ENCODE assay signal across 2 cellular contexts in the genomic region with DNA sequence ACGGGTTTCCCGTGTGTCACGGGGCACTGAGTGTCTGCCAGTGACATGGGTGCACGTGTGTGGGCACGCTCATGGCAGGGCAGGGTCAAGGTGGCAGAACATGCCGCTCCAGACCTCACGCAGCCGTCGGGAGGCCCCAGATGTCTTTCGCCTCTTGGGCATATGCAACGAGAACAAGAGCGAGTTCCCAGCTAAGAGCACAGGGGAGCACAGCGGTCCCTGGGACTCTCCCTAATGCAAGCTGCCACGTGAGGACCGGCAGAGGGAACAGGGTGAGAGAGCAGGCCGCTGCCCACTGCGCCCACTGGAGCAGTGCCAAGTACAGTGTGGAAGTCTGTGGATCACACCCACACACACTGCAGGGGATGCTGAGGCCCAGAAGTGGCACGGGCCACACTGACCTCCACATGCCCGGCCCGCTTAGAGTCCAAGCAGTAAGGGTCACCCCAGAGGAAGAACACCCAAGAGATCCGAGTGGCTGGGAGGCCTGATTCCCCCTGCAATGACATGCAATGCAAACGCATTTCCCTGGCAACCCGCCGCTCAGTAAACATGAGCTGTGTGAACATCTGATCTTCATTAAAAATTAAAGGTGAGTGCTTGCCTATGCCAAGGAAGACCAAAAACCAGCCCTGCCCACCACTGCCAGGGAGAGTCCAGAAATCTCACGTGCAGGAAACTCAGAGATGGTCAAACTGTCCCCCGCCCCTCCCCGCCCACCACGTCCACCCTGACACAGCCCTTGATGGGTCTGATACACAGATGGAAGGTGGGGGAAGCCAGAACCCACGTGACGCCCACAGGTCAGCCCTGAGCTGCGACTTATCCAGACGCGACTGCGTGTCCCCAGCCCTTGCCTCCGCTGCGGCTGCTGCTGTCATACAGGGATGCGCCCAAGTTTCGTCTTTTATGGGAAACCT.
TF ChIP-seq lines count a peak whose summit lies in the region.

No MANE protein-coding gene starts in this region.

TF ChIP-seq in GM12878, 131 proteins besides CTCF, POLR2A, EP300 and RAD21:
- TF ChIP-seq BHLHE40 (IDR thresholded peaks at IDR 0.05; ENCODE audit: borderline replicate concordance in 1 of 2, low read depth in 2 of 2, low read length in 1 of 2) (peak in 1 of 2 experiments; percentile 11; a peak in 1 of 4 replicates), RB1 (IDR thresholded peaks at IDR 0.05; ENCODE audit: borderline replicate concordance) (no peak)
- TF ChIP-seq, protein P1, sequence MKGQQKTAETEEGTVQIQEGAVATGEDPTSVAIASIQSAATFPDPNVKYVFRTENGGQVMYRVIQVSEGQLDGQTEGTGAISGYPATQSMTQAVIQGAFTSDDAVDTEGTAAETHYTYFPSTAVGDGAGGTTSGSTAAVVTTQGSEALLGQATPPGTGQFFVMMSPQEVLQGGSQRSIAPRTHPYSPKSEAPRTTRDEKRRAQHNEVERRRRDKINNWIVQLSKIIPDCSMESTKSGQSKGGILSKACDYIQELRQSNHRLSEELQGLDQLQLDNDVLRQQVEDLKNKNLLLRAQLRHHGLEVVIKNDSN (IDR thresholded peaks at IDR 0.05; ENCODE audit: borderline replicate concordance, extremely low read length, insufficient read depth, low read depth, low read length): peak; percentile 47

TF ChIP-seq in HepG2, 621 proteins besides CTCF, POLR2A, EP300 and RAD21:
- TF ChIP-seq ZNF674 (CRISPR knock-in tag; IDR thresholded peaks at IDR 0.05; ENCODE audit: low read depth) (no peak), KDM1A (CRISPR knock-in tag; IDR thresholded peaks at IDR 0.05) (no peak), TMF1 (CRISPR knock-in tag; IDR thresholded peaks at IDR 0.05; ENCODE audit: low read depth) (no peak)
- TF ChIP-seq, protein P2, sequence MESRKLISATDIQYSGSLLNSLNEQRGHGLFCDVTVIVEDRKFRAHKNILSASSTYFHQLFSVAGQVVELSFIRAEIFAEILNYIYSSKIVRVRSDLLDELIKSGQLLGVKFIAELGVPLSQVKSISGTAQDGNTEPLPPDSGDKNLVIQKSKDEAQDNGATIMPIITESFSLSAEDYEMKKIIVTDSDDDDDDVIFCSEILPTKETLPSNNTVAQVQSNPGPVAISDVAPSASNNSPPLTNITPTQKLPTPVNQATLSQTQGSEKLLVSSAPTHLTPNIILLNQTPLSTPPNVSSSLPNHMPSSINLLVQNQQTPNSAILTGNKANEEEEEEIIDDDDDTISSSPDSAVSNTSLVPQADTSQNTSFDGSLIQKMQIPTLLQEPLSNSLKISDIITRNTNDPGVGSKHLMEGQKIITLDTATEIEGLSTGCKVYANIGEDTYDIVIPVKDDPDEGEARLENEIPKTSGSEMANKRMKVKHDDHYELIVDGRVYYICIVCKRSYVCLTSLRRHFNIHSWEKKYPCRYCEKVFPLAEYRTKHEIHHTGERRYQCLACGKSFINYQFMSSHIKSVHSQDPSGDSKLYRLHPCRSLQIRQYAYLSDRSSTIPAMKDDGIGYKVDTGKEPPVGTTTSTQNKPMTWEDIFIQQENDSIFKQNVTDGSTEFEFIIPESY (CRISPR knock-in tag; IDR thresholded peaks at IDR 0.05): peak; percentile 66
- TF ChIP-seq, protein P3, sequence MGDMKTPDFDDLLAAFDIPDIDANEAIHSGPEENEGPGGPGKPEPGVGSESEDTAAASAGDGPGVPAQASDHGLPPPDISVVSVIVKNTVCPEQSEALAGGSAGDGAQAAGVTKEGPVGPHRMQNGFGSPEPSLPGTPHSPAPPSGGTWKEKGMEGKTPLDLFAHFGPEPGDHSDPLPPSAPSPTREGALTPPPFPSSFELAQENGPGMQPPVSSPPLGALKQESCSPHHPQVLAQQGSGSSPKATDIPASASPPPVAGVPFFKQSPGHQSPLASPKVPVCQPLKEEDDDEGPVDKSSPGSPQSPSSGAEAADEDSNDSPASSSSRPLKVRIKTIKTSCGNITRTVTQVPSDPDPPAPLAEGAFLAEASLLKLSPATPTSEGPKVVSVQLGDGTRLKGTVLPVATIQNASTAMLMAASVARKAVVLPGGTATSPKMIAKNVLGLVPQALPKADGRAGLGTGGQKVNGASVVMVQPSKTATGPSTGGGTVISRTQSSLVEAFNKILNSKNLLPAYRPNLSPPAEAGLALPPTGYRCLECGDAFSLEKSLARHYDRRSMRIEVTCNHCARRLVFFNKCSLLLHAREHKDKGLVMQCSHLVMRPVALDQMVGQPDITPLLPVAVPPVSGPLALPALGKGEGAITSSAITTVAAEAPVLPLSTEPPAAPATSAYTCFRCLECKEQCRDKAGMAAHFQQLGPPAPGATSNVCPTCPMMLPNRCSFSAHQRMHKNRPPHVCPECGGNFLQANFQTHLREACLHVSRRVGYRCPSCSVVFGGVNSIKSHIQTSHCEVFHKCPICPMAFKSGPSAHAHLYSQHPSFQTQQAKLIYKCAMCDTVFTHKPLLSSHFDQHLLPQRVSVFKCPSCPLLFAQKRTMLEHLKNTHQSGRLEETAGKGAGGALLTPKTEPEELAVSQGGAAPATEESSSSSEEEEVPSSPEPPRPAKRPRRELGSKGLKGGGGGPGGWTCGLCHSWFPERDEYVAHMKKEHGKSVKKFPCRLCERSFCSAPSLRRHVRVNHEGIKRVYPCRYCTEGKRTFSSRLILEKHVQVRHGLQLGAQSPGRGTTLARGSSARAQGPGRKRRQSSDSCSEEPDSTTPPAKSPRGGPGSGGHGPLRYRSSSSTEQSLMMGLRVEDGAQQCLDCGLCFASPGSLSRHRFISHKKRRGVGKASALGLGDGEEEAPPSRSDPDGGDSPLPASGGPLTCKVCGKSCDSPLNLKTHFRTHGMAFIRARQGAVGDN (CRISPR knock-in tag; IDR thresholded peaks at IDR 0.05): peak; percentile 15; the same call in 1 of the 2 replicates
